In genomic region chr3:184540777-184541681, GRCh38 we compare ENCODE assay signal across 8 cellular contexts. TPM values are rescaled to one million over a fixed set of nuclear protein-coding genes. Genes with fewer than 3 reads are reported as not detected.
DNase-seq lines count a peak whose midpoint lies in the region; ATAC-seq, FAIRE-seq and TF ChIP-seq lines count a peak whose summit lies in the region.

No MANE protein-coding gene starts in this region.

- peak; percentile 89 to 92 (median 91) for ATAC-seq in pancreas
- ATAC-seq in GM18519 (IDR thresholded peaks at IDR 0.05; ENCODE audit: low FRiP score, unreplicated experiment) = no peak

- H3K27me3 ChIP-seq in esophagus squamous epithelium = peaks cover 0 to 66% (median 0%) of the 10 kb centered on the region in 4 donors
- no peaks in the 10 kb centered on the region for H3K27me3 ChIP-seq in pancreas

- intact Hi-C loops in esophagus squamous epithelium (cut with DNase I) (loop anchor here (10.0 kb wide), 2 partner anchors 126 to 166 kb away; partner anchors contain the start of gene THPO), pancreas (cut with DNase I) (loop anchor here in 1 of 3 donors (5.0 kb wide), 1 partner anchor 169 kb away; no protein-coding TSS in a partner anchor)

- FAIRE-seq in pancreas (lab: Jason Lieb, UNC) = no peak

- DNase-seq in AG09309 (ENCODE audit: low read depth) (no peak), NCI-H774 (lab: John Stamatoyannopoulos, UW) (peak; percentile 95), esophagus squamous epithelium (lab: John Stamatoyannopoulos, UW) (no peak), pancreas (peak; percentile 84 to 95 (median 91)), ureter (ENCODE audit: low spot score) (peak; percentile 83)
- DNase-seq in activated CD8-positive, alpha-beta memory T cell treated with anti-CD3 and anti-CD28 coated beads, Interleukin-2, amount 50 U/mL, for 24 hours (ENCODE audit: extremely low read depth) = peak; percentile 31

- CTCF ChIA-PET in HEK293 (lab: Yijun Ruan, JAX) = interaction anchor here (0.6 to 12.4 kb wide), 30 partner anchors 8 to 795 kb away, joined by 3 to 184 read pairs (median 4); no protein-coding TSS in a partner anchor

- no peaks in the 10 kb centered on the region for H3K36me3 ChIP-seq in HEK293 (ENCODE audit: control insufficient read depth in 2 of 2, insufficient read depth in 1 of 2, low read length in 2 of 2)
- H3K36me3 ChIP-seq in esophagus squamous epithelium = no peaks in the 10 kb centered on the region
- no peaks in the 10 kb centered on the region for H3K36me3 ChIP-seq in pancreas

- no peak for TF ChIP-seq POLR2A in esophagus squamous epithelium (IDR thresholded peaks at IDR 0.05)

- no peak overlapping the region for H3K27ac ChIP-seq in HEK293 (ENCODE audit: extremely low read depth, low read depth, low read length)
- H3K27ac ChIP-seq in esophagus squamous epithelium = no peak overlapping the region
- no peak overlapping the region for H3K27ac ChIP-seq in pancreas

- 41 to 58% methylated on average over 8 to 14 of the region's 14 CpGs for WGBS in esophagus squamous epithelium, 2 donors
- 33 to 37% methylated on average over 14 of the region's 14 CpGs for WGBS in pancreas, 2 donors

- no peaks in the 10 kb centered on the region for H3K4me1 ChIP-seq in HEK293 (ENCODE audit: control insufficient read depth, insufficient read depth, low read length)
- peaks cover 0 to 8% (median 7%) of the 10 kb centered on the region in 3 donors for H3K4me1 ChIP-seq in esophagus squamous epithelium
- no peaks in the 10 kb centered on the region for H3K4me1 ChIP-seq in pancreas

- H3K4me3 ChIP-seq in AG09309 (ENCODE audit: control insufficient read depth, low read depth, low read length) (no peak overlapping the region), HEK293 (ENCODE audit: low read depth, low read length) (no peak overlapping the region), esophagus squamous epithelium (no peak overlapping the region), pancreas (no peak overlapping the region)

- TF ChIP-seq CTCF in AG09309 (IDR thresholded peaks at IDR 0.05; ENCODE audit: control insufficient read depth, insufficient read depth, low read depth, low read length, missing control alignments) (peak; percentile 74), HEK293 (tag by site-specific recombination; IDR thresholded peaks at IDR 0.05) (peak; percentile 27; the same call in 1 of the 2 replicates), esophagus squamous epithelium (IDR thresholded peaks at IDR 0.05) (peak; percentile 72 to 91 (median 84)), pancreas (IDR thresholded peaks at IDR 0.05) (peak; percentile 84 to 87 (median 86))

- H3K9me3 ChIP-seq in HEK293 (ENCODE audit: control insufficient read depth, insufficient read depth, low read depth, low read length) (no peaks in the 10 kb centered on the region), esophagus squamous epithelium (no peaks in the 10 kb centered on the region), pancreas (no peaks in the 10 kb centered on the region)

- POLR2A ChIA-PET in HEK293 (lab: Yijun Ruan, JAX) = interaction anchor here (0.6 kb wide), 1 partner anchor 666 kb away, joined by 3 read pairs; no protein-coding TSS in a partner anchor

TF ChIP-seq in HEK293, 187 proteins besides CTCF, POLR2A, EP300 and RAD21 (continues in another document):
- no peak for TF ChIP-seq ZNF169 (tag by site-specific recombination; IDR thresholded peaks at IDR 0.05)
- no peak for TF ChIP-seq ZNF211 (tag by site-specific recombination; IDR thresholded peaks at IDR 0.05; ENCODE audit: low read depth)
- TF ChIP-seq ZNF692 (tag by site-specific recombination; IDR thresholded peaks at IDR 0.05) = no peak
- TF ChIP-seq RBAK (tag by site-specific recombination; IDR thresholded peaks at IDR 0.05) = no peak
- peak; percentile 70 for TF ChIP-seq ZNF654 (tag by site-specific recombination; IDR thresholded peaks at IDR 0.05; ENCODE audit: low read depth)
- no peak for TF ChIP-seq ZNF302 (tag by site-specific recombination; IDR thresholded peaks at IDR 0.05; ENCODE audit: low read depth)
- TF ChIP-seq ZNF747 (tag by site-specific recombination; IDR thresholded peaks at IDR 0.05) = no peak
- no peak for TF ChIP-seq ZNF266 (tag by site-specific recombination; IDR thresholded peaks at IDR 0.05; ENCODE audit: low read depth)
- no peak for TF ChIP-seq ZNF785 (tag by site-specific recombination; IDR thresholded peaks at IDR 0.05)
- no peak for TF ChIP-seq ZNF549 (tag by site-specific recombination; IDR thresholded peaks at IDR 0.05)
- no peak for TF ChIP-seq ZNF658 (tag by site-specific recombination; IDR thresholded peaks at IDR 0.05)
- no peak for TF ChIP-seq ZNF48 (tag by site-specific recombination; IDR thresholded peaks at IDR 0.05)
- TF ChIP-seq ZNF37A (tag by site-specific recombination; IDR thresholded peaks at IDR 0.05) = no peak
- TF ChIP-seq, protein P1, sequence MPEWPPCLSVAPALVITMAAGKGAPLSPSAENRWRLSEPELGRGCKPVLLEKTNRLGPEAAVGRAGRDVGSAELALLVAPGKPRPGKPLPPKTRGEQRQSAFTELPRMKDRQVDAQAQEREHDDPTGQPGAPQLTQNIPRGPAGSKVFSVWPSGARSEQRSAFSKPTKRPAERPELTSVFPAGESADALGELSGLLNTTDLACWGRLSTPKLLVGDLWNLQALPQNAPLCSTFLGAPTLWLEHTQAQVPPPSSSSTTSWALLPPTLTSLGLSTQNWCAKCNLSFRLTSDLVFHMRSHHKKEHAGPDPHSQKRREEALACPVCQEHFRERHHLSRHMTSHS (tag by site-specific recombination; IDR thresholded peaks at IDR 0.05) = no peak
- TF ChIP-seq ZNF350 (tag by site-specific recombination; IDR thresholded peaks at IDR 0.05) = no peak
- no peak for TF ChIP-seq SP2 (tag by site-specific recombination; IDR thresholded peaks at IDR 0.05)
- no peak for TF ChIP-seq ZNF791 (tag by site-specific recombination; IDR thresholded peaks at IDR 0.05)
- TF ChIP-seq ZNF544 (tag by site-specific recombination; IDR thresholded peaks at IDR 0.05) = no peak
- no peak for TF ChIP-seq ZNF24 (tag by site-specific recombination; IDR thresholded peaks at IDR 0.05)
- no peak for TF ChIP-seq ZNF670 (tag by site-specific recombination; IDR thresholded peaks at IDR 0.05; ENCODE audit: low read depth)
- TF ChIP-seq ZNF660 (tag by site-specific recombination; IDR thresholded peaks at IDR 0.05) = no peak
- no peak for TF ChIP-seq GLIS2 (tag by site-specific recombination; IDR thresholded peaks at IDR 0.05)
- no peak for TF ChIP-seq KLF8 (tag by site-specific recombination; IDR thresholded peaks at IDR 0.05)
- peak; percentile 92 for TF ChIP-seq SCRT1 (tag by site-specific recombination; IDR thresholded peaks at IDR 0.05; ENCODE audit: borderline replicate concordance)
- no peak for TF ChIP-seq ZNF571 (tag by site-specific recombination; IDR thresholded peaks at IDR 0.05)
- TF ChIP-seq, protein P2, sequence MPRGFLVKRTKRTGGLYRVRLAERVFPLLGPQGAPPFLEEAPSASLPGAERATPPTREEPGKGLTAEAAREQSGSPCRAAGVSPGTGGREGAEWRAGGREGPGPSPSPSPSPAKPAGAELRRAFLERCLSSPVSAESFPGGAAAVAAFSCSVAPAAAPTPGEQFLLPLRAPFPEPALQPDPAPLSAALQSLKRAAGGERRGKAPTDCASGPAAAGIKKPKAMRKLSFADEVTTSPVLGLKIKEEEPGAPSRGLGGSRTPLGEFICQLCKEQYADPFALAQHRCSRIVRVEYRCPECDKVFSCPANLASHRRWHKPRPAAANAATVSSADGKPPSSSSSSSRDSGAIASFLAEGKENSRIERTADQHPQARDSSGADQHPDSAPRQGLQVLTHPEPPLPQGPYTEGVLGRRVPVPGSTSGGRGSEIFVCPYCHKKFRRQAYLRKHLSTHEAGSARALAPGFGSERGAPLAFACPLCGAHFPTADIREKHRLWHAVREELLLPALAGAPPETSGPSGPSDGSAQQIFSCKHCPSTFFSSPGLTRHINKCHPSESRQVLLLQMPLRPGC (tag by site-specific recombination; IDR thresholded peaks at IDR 0.05) = no peak
- no peak for TF ChIP-seq ZBTB48 (tag by site-specific recombination; IDR thresholded peaks at IDR 0.05)
- no peak for TF ChIP-seq ZNF140 (tag by site-specific recombination; IDR thresholded peaks at IDR 0.05)
- TF ChIP-seq ZNF621 (tag by site-specific recombination; IDR thresholded peaks at IDR 0.05) = no peak
- TF ChIP-seq PRDM1 (tag by site-specific recombination; IDR thresholded peaks at IDR 0.05) = peak; percentile 65
- no peak for TF ChIP-seq ZNF558 (tag by site-specific recombination; IDR thresholded peaks at IDR 0.05)
- no peak; the same call in 1 of the 2 replicates for TF ChIP-seq ZEB2 (tag by site-specific recombination; IDR thresholded peaks at IDR 0.05)
- TF ChIP-seq GLI2 (tag by site-specific recombination; IDR thresholded peaks at IDR 0.05; ENCODE audit: borderline replicate concordance, low read depth) = no peak

RNA-seq across cellular contexts. Expression of gene EPHB3, which starts 20.6 kb away (rescaled TPM):
- total RNA-seq in esophagus squamous epithelium = 10 to 100 TPM; 14.7 to 58.1 (median 33.1) TPM
- total RNA-seq in pancreas = 10 to 100 TPM in 4 of 6 donors, 1 to 10 TPM in 2; 5.8 to 17.3 (median 13.2) TPM
- polyA plus RNA-seq in pancreas = 10 to 100 TPM; 11.7 to 13.3 TPM
- total RNA-seq in ureter = 4.9 TPM

Comparison
In these comparisons a context has a peak if more than half of its experiments do, and no peak if none do; other contexts are left out.
1. DNase-seq: peak in NCI-H774 (single experiment), activated CD8-positive, alpha-beta memory T cell treated with anti-CD3 and anti-CD28 coated beads, Interleukin-2, amount 50 U/mL, for 24 hours (single experiment), pancreas (6 of 6) and ureter (single experiment); none in AG09309 (single experiment) and esophagus squamous epithelium (single experiment).
2. CTCF ChIP-seq: peak in every context shown above with its lines; median percentile 86 in pancreas; 84 in esophagus squamous epithelium; 74 in AG09309; 27 in HEK293.